Comparison of ENCODE assay signal across 8 cellular contexts in the genomic region with DNA sequence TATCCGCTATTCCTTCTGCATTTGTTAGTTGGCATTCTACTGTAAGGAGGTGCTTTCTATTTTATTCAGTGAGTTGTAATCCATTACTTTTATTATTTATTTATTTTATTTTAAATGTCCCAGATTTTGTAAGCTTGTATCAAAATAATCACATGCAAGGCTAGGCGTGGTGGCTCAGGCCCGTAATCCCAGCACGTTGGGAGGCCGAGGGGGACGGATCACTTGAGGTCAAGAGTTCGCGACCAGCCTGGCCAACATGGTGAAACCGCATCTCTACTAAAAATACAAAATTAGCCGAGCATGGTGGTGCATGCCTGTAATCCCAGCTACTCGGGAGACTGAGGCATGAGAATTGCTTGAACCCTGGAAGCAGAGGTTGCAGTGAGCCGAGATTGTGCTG. TPM values are rescaled to one million over a fixed set of nuclear protein-coding genes. Genes with fewer than 3 reads are reported as not detected.
DNase-seq lines count a peak whose midpoint lies in the region; ATAC-seq and TF ChIP-seq lines count a peak whose summit lies in the region.
"Not testable (repeated sequence)": the region's sequence is repeated elsewhere in the genome, so short reads cannot be mapped to it uniquely, and the experiment has no call there.

No MANE protein-coding gene starts in this region.

- 96% methylated on average over 9 of the region's 12 CpGs for WGBS in mesenchymal stem cell

- H3K9ac ChIP-seq in mesenchymal stem cell (ENCODE audit: low read length): peak overlapping the region; percentile 98

- H4K8ac ChIP-seq in mesenchymal stem cell (ENCODE audit: low read length): not testable (repeated sequence)

- CTCF ChIA-PET in CD8-positive, alpha-beta T cell (lab: Charles Lee): not testable (repeated sequence)
- CTCF ChIA-PET in activated naive CD4-positive, alpha-beta T cell treated with anti-CD3 and anti-CD28 coated beads, Interleukin-2, amount 10 ng/mL, durations not matched to agents 7 days and 5 days (lab: Charles Lee): interaction anchor here (0.6 kb wide), 1 partner anchor 67 kb away, joined by 3 read pairs; no protein-coding TSS in a partner anchor

- not testable (repeated sequence) for H3K9me3 ChIP-seq in CD8-positive, alpha-beta T cell (ENCODE audit: low read length); MG63; mesenchymal stem cell (ENCODE audit: control insufficient read depth, low read length)

- H2AFZ ChIP-seq in mesenchymal stem cell (ENCODE audit: low read depth, low read length): not testable (repeated sequence)

- H3K23ac ChIP-seq in mesenchymal stem cell (ENCODE audit: low read length in 2 of 2): not testable (repeated sequence)

- not testable (repeated sequence) for H3K4me3 ChIP-seq in CD8-positive, alpha-beta T cell (ENCODE audit: low read depth, low read length)
- peak overlapping the region; percentile 90 for H3K4me3 ChIP-seq in MG63
- peak overlapping the region in 1 of 2 experiments; percentile 98 for H3K4me3 ChIP-seq in mesenchymal stem cell (ENCODE audit: insufficient read depth in 1 of 2, low read depth in 1 of 2, low read length in 2 of 2)

- H2BK5ac ChIP-seq in mesenchymal stem cell (ENCODE audit: low read depth, low read length, poor library complexity, severe bottlenecking): not testable (repeated sequence)

- peak overlapping the region; percentile 99 for H3K4me3 Mint-ChIP-seq in CD8-positive, alpha-beta T cell
- H3K4me3 Mint-ChIP-seq in activated naive CD4-positive, alpha-beta T cell treated with anti-CD3 and anti-CD28 coated beads, Interleukin-2, amount 10 ng/mL, durations not matched to agents 7 days and 5 days: peak overlapping the region; percentile 100
- H3K4me3 Mint-ChIP-seq in effector memory CD8-positive, alpha-beta T cell: peak overlapping the region; percentile 98 to 99
- H3K4me3 Mint-ChIP-seq in type B pancreatic cell: peak overlapping the region; percentile 96

- not testable (repeated sequence) for ATAC-seq in CD8-positive, alpha-beta T cell; effector memory CD8-positive, alpha-beta T cell (replicated peaks)

- H2BK15ac ChIP-seq in mesenchymal stem cell (ENCODE audit: low read depth, poor library complexity, severe bottlenecking): not testable (repeated sequence)

- H3K14ac ChIP-seq in mesenchymal stem cell (ENCODE audit: low read length in 2 of 2): not testable (repeated sequence)

- H2AK5ac ChIP-seq in mesenchymal stem cell (ENCODE audit: low read length, severe bottlenecking): not testable (repeated sequence)

- POLR2A ChIA-PET in CD8-positive, alpha-beta T cell (lab: Charles Lee): interaction anchor here (1.7 to 2.7 kb wide), 2 partner anchors 47 to 312 kb away, joined by 4 to 18 read pairs; partner anchors contain the start of genes ENDOG and SPTAN1

- peaks cover 25% of the 10 kb centered on the region for H3K36me3 Mint-ChIP-seq in CD8-positive, alpha-beta T cell
- peaks cover 26% of the 10 kb centered on the region for H3K36me3 Mint-ChIP-seq in activated naive CD4-positive, alpha-beta T cell treated with anti-CD3 and anti-CD28 coated beads, Interleukin-2, amount 10 ng/mL, durations not matched to agents 7 days and 5 days
- H3K36me3 Mint-ChIP-seq in effector memory CD8-positive, alpha-beta T cell (ENCODE audit: insufficient read depth): peaks cover 34% of the 10 kb centered on the region
- H3K36me3 Mint-ChIP-seq in type B pancreatic cell: not testable (repeated sequence)

- intact Hi-C loops in CD8-positive, alpha-beta T cell (cut with DNase I, micrococcal nuclease): loop anchor here (1.0 kb wide), 2 partner anchors 135 to 441 kb away; partner anchors contain the start of genes DOLK (in 1 of the 2), NUP188 (in 1 of the 2) and URM1 (in 1 of the 2)
- intact Hi-C loops in posterior vena cava (cut with DNase I): not testable (repeated sequence)

- H3K79me1 ChIP-seq in mesenchymal stem cell (replicated peaks; ENCODE audit: low read length, poor library complexity, severe bottlenecking): peaks cover 14% of the 10 kb centered on the region

- H2BK12ac ChIP-seq in mesenchymal stem cell (ENCODE audit: low read length in 2 of 2): not testable (repeated sequence)

- not testable (repeated sequence) for H3K27me3 Mint-ChIP-seq in CD8-positive, alpha-beta T cell (ENCODE audit: low read depth); activated naive CD4-positive, alpha-beta T cell treated with anti-CD3 and anti-CD28 coated beads, Interleukin-2, amount 10 ng/mL, durations not matched to agents 7 days and 5 days; effector memory CD8-positive, alpha-beta T cell; type B pancreatic cell

- peaks cover 18% of the 10 kb centered on the region for H3K4me1 ChIP-seq in CD8-positive, alpha-beta T cell (ENCODE audit: insufficient read depth, low read length)
- H3K4me1 ChIP-seq in mesenchymal stem cell (ENCODE audit: control insufficient read depth, insufficient read depth, low read depth, low read length): not testable (repeated sequence)

- H3K27ac ChIP-seq in CD8-positive, alpha-beta T cell (ENCODE audit: low read depth, low read length); mesenchymal stem cell (ENCODE audit: low read length, poor library complexity, severe bottlenecking): not testable (repeated sequence)
- peak overlapping the region; percentile 83 for H3K27ac ChIP-seq in VCaP

- not testable (repeated sequence) for H3K4me2 ChIP-seq in mesenchymal stem cell (ENCODE audit: low read length, poor library complexity, severe bottlenecking)

- peaks cover 12% of the 10 kb centered on the region for H3K36me3 ChIP-seq in CD8-positive, alpha-beta T cell (ENCODE audit: insufficient read depth, low read length)
- not testable (repeated sequence) for H3K36me3 ChIP-seq in MG63
- peaks cover 14 to 34% of the 10 kb centered on the region in 2 experiments for H3K36me3 ChIP-seq in mesenchymal stem cell (ENCODE audit: control insufficient read depth in 1 of 2, insufficient read depth in 2 of 2, low read depth in 1 of 2, low read length in 2 of 2)

- not testable (repeated sequence) for H3K18ac ChIP-seq in mesenchymal stem cell (ENCODE audit: low read depth in 1 of 2, low read length in 2 of 2)

- not testable (repeated sequence) for H2BK120ac ChIP-seq in mesenchymal stem cell (ENCODE audit: low read depth, low read length)

- not testable (repeated sequence) for H4K91ac ChIP-seq in mesenchymal stem cell (ENCODE audit: low read length)

- H3K4ac ChIP-seq in mesenchymal stem cell (ENCODE audit: low read depth in 1 of 2, low read length in 2 of 2): not testable (repeated sequence)

- peak overlapping the region; percentile 55 for H3K27ac Mint-ChIP-seq in CD8-positive, alpha-beta T cell
- H3K27ac Mint-ChIP-seq in activated naive CD4-positive, alpha-beta T cell treated with anti-CD3 and anti-CD28 coated beads, Interleukin-2, amount 10 ng/mL, durations not matched to agents 7 days and 5 days: peak overlapping the region; percentile 79
- peak overlapping the region in 1 of 2 donors; percentile 97 for H3K27ac Mint-ChIP-seq in effector memory CD8-positive, alpha-beta T cell
- H3K27ac Mint-ChIP-seq in type B pancreatic cell: peak overlapping the region; percentile 98

- TF ChIP-seq CTCF in CD8-positive, alpha-beta T cell (IDR thresholded peaks at IDR 0.05); VCaP (conservative IDR thresholded peaks at IDR 0.05); type B pancreatic cell (conservative IDR thresholded peaks at IDR 0.05): not testable (repeated sequence)

- H3K27me3 ChIP-seq in CD8-positive, alpha-beta T cell (ENCODE audit: insufficient read depth, low read length); MG63; mesenchymal stem cell (ENCODE audit: control insufficient read depth in 1 of 2, insufficient read depth in 1 of 2, low read length in 2 of 2): not testable (repeated sequence)

- H3K4me1 Mint-ChIP-seq in CD8-positive, alpha-beta T cell (ENCODE audit: low read depth): peaks cover 38% of the 10 kb centered on the region
- peaks cover 31% of the 10 kb centered on the region for H3K4me1 Mint-ChIP-seq in activated naive CD4-positive, alpha-beta T cell treated with anti-CD3 and anti-CD28 coated beads, Interleukin-2, amount 10 ng/mL, durations not matched to agents 7 days and 5 days
- peaks cover 14 to 18% of the 10 kb centered on the region in 2 donors for H3K4me1 Mint-ChIP-seq in effector memory CD8-positive, alpha-beta T cell (ENCODE audit: low read depth in 2 of 2)
- H3K4me1 Mint-ChIP-seq in type B pancreatic cell (ENCODE audit: unreplicated experiment): not testable (repeated sequence)

- H3K9me3 Mint-ChIP-seq in CD8-positive, alpha-beta T cell; activated naive CD4-positive, alpha-beta T cell treated with anti-CD3 and anti-CD28 coated beads, Interleukin-2, amount 10 ng/mL, durations not matched to agents 7 days and 5 days; effector memory CD8-positive, alpha-beta T cell; type B pancreatic cell: not testable (repeated sequence)

- DNase-seq in CD8-positive, alpha-beta T cell; MG63; activated naive CD4-positive, alpha-beta T cell treated with anti-CD3 and anti-CD28 coated beads, Interleukin-2, amount 10 ng/mL, durations not matched to agents 7 days and 5 days; effector memory CD8-positive, alpha-beta T cell; mesenchymal stem cell; type B pancreatic cell (ENCODE audit: extremely low spot score, unreplicated experiment): not testable (repeated sequence)
- DNase-seq in posterior vena cava (ENCODE audit: low spot score): peak; percentile 62

RNA-seq across cellular contexts. Expression of gene GLE1, which starts 1.4 kb away (rescaled TPM):
- 1 to 10 TPM; 6.6 to 8.5 TPM for total RNA-seq in CD8-positive, alpha-beta T cell
- total RNA-seq in MG63 (2014; rRNA removed; shearing (Covaris generic); ENCODE audit: low replicate concordance): 58.5 and 60.3 TPM in 2 replicates
- polyA plus RNA-seq in mesenchymal stem cell (2013, experiment 1 of 2): 9.8 TPM
- 10.1 TPM for polyA plus RNA-seq in mesenchymal stem cell (2013, experiment 2 of 2)
- total RNA-seq in posterior vena cava (10 to 100 TPM; 14.6 to 15.5 TPM), type B pancreatic cell (ENCODE audit: low replicate concordance) (17.6 and 21.8 TPM in 2 replicates)

RNA-seq across cellular contexts. Expression of gene SPTAN1, which starts 46.5 kb away (rescaled TPM):
- 100 to 1,000 TPM; 299 to 332 TPM for total RNA-seq in CD8-positive, alpha-beta T cell
- total RNA-seq in MG63 (2014; rRNA removed; shearing (Covaris generic); ENCODE audit: low replicate concordance): 82.6 and 111 TPM in 2 replicates
- polyA plus RNA-seq in mesenchymal stem cell (2013, experiment 1 of 2): 107 TPM
- 95.5 TPM for polyA plus RNA-seq in mesenchymal stem cell (2013, experiment 2 of 2)
- total RNA-seq in posterior vena cava (100 to 1,000 TPM; 328 to 409 TPM), type B pancreatic cell (ENCODE audit: low replicate concordance) (267 and 270 TPM in 2 replicates)

RNA-seq across cellular contexts. Expression of gene ODF2, which starts 50.1 kb away (rescaled TPM):
- total RNA-seq in CD8-positive, alpha-beta T cell: 10 to 100 TPM; 15.0 to 17.2 TPM
- total RNA-seq in MG63 (2014; rRNA removed; shearing (Covaris generic); ENCODE audit: low replicate concordance): 28.3 and 46.9 TPM in 2 replicates
- 20.1 TPM for polyA plus RNA-seq in mesenchymal stem cell (2013, experiment 1 of 2)
- polyA plus RNA-seq in mesenchymal stem cell (2013, experiment 2 of 2): 20.1 TPM
- total RNA-seq in posterior vena cava (10 to 100 TPM; 17.5 to 19.8 TPM), type B pancreatic cell (ENCODE audit: low replicate concordance) (38.2 and 59.1 TPM in 2 replicates)
